Comparison of ENCODE assay signal across 8 cellular contexts in the genomic region with DNA sequence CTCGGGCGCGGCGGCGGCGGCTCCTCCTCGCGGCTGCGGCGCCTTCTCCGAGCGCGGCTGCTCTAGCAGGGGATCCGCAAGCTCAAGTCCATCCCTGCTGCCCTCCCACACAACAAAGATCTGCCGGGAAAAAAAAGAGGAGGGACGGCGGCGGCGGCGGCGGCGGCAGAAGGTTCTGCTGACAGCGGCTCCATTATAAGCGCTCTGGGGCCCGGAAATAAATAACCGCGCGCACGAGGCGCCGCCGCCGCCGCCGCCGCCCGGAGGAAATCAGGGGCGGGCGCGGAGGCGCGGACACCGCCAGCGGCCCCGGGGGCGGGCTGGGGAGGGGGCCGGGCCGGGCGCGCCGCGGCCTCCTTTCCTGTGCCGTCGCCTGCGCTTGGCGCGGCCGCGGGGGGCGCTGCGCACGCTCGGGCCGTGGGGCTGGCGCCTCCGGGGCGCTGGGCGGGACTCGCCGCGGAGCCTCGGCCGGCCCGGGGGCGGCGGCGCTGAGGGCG. TPM values are rescaled to one million over a fixed set of nuclear protein-coding genes. Genes with fewer than 3 reads are reported as not detected.
DNase-seq lines count a peak whose midpoint lies in the region; ATAC-seq and TF ChIP-seq lines count a peak whose summit lies in the region.

Gene ANKH, minus strand, starts transcription at position 206 of the 497 bp plus-strand sequence. CDS start 331 bp downstream, outside the sequence.

- BruUV-seq in OCI-LY7 (replicated peaks; lab: Mats Ljungman, UMichigan) = no TSS peak

- H3K4me1 ChIP-seq in OCI-LY7 (ENCODE audit: insufficient read depth, low read length, poor library complexity, severe bottlenecking) (peaks cover 26% of the 10 kb centered on the region), esophagus muscularis mucosa (peaks cover 12 to 39% (median 30%) of the 10 kb centered on the region in 4 donors)

- peak; percentile 94 for DNase-seq in D341Med (ENCODE audit: low spot score)
- DNase-seq in HT-29 (ENCODE audit: low spot score) = peak; percentile 80
- peak; percentile 89 for DNase-seq in OCI-LY7 (ENCODE audit: low spot score)
- peak; percentile 81 to 88 for DNase-seq in activated T-cell treated with anti-CD3 and anti-CD28 coated beads, Interleukin-2, amount 50 U/mL, for 48 hours
- no peak for DNase-seq in esophagus muscularis mucosa (ENCODE audit: extremely low spot score)
- peak; percentile 72 for DNase-seq in myocyte (ENCODE audit: low read depth)
- DNase-seq in stimulated activated CD8-positive, alpha-beta memory T cell treated with anti-CD3 and anti-CD28 coated beads, Interleukin-7, amount 100 ng/mL, for 48 hours (ENCODE audit: extremely low read depth in 1 of 2, low read depth in 1 of 2) = peak; percentile 56 to 76

- ATAC-seq in GM21360 (IDR thresholded peaks at IDR 0.05; ENCODE audit: unreplicated experiment) = peak; percentile 88

- no peak for TF ChIP-seq POLR2A in esophagus muscularis mucosa (IDR thresholded peaks at IDR 0.05; ENCODE audit: low read depth)

- no peak for TF ChIP-seq EP300 in esophagus muscularis mucosa (IDR thresholded peaks at IDR 0.05)

- H3K36me3 ChIP-seq in OCI-LY7 (ENCODE audit: insufficient read depth, low read length) (no peaks in the 10 kb centered on the region), esophagus muscularis mucosa (no peaks in the 10 kb centered on the region)

- peak within 1 kb of the TSS; percentile 45 for H3K27ac ChIP-seq in OCI-LY7 (ENCODE audit: low read depth, low read length, poor library complexity, severe bottlenecking)
- peak within 1 kb of the TSS; percentile 96 to 98 (median 96) for H3K27ac ChIP-seq in esophagus muscularis mucosa (replicated peaks in 1 of 4)

- WGBS in esophagus muscularis mucosa = no CpG with 5 or more reads among the region's 78 CpGs

- intact Hi-C loops in OCI-LY7 (cut with micrococcal nuclease; ENCODE audit: unreplicated experiment) = loop anchor here (1.0 to 5.0 kb wide), 4 partner anchors 63 to 207 kb away; partner anchors contain the start of gene OTULIN
- intact Hi-C loops in esophagus muscularis mucosa (cut with DNase I) = loop anchor here (5.0 kb wide), 2 partner anchors 131 to 144 kb away; no protein-coding TSS in a partner anchor

- H3K4me3 ChIP-seq in OCI-LY7 (ENCODE audit: low read depth, low read length, poor library complexity, severe bottlenecking) = peak within 1 kb of the TSS; percentile 97
- H3K4me3 ChIP-seq in esophagus muscularis mucosa = peak within 1 kb of the TSS; percentile 77 to 96 (median 91)

- no peaks in the 10 kb centered on the region for H3K9me2 ChIP-seq in OCI-LY7 (ENCODE audit: insufficient read depth, low read length)

- no peaks in the 10 kb centered on the region for H3K9me3 ChIP-seq in OCI-LY7 (ENCODE audit: low read length)
- no peaks in the 10 kb centered on the region for H3K9me3 ChIP-seq in esophagus muscularis mucosa

- POLR2A ChIA-PET in OCI-LY7 (lab: Charles Lee) = interaction anchor here (0.9 to 1.5 kb wide), 2 partner anchors 9 to 147 kb away, joined by 3 to 4 read pairs; no protein-coding TSS in a partner anchor

- peaks cover 41% of the 10 kb centered on the region for H3K79me2 ChIP-seq in OCI-LY7 (ENCODE audit: insufficient read depth, low read depth, low read length)

- no peak for TF ChIP-seq CTCF in OCI-LY7 (conservative IDR thresholded peaks at IDR 0.05; ENCODE audit: low read length)
- TF ChIP-seq CTCF in esophagus muscularis mucosa (IDR thresholded peaks at IDR 0.05) = peak in 1 of 3 experiments; percentile 27

- CTCF ChIA-PET in OCI-LY7 (lab: Charles Lee; ENCODE audit: unreplicated experiment) = no interaction called here

- H3K27me3 ChIP-seq in esophagus muscularis mucosa = no peaks in the 10 kb centered on the region

- peaks cover 15% of the 10 kb centered on the region for H4K20me1 ChIP-seq in OCI-LY7 (ENCODE audit: insufficient read depth, low read length)

- peak within 1 kb of the TSS; percentile 91 for H3K4me2 ChIP-seq in OCI-LY7 (ENCODE audit: low read length)

- peak within 1 kb of the TSS; percentile 93 for H2AFZ ChIP-seq in OCI-LY7 (ENCODE audit: low read length)

RNA-seq across cellular contexts. Expression of gene ANKH, which starts in this region (rescaled TPM):
- 27.1 and 44.3 TPM in 2 replicates for total RNA-seq in HT-29 (2014; rRNA removed; shearing (Covaris generic))
- total RNA-seq in OCI-LY7 (2014; rRNA removed; shearing (Covaris generic)) = 23.1 and 35.2 TPM in 2 replicates
- total RNA-seq in OCI-LY7 (2022) = 76.5 and 80.4 TPM in 2 replicates
- 10 to 100 TPM; 33.4 to 49.4 (median 38.0) TPM for total RNA-seq in esophagus muscularis mucosa
- 12.8 and 23.2 TPM in 2 replicates for total RNA-seq in myocyte
- 80.7 TPM for polyA plus RNA-seq in myocyte (2012)
